Comparison of ENCODE assay signal across 18 cellular contexts in the genomic region with DNA sequence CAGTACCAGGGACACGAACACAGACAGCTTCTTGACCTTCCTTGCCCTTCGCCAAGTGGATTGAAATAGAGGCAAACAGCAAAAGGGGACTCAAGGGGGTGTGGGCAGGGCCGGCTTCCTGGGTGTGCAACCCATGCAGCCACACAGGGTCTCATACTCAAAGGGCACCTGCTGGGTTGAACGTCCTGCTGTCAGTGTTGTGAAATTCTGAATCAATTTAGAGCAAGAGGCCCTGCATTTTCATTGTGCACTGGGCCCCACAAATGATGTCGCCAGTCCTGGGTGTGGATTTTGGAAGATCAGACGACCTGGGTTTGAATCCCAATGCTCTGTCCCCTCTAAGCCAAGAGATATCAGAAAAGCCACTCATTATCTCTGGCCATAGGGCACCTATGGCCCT.
"Had no signal": no experiment of that assay in that cellular context is flagged by ENCODE, and none has a peak within 500 bp of the region (broad histone marks: within the 10 kb centered on the region; RNA-seq: fewer than 3 reads in every experiment).

No MANE protein-coding gene starts in this region.

- H3K27ac ChIP-seq: brain microvascular endothelial cell, dorsolateral prefrontal cortex, foreskin keratinocyte, thyroid gland, vagina had no signal

- H3K27ac Mint-ChIP-seq: activated naive CD8-positive, alpha-beta T cell; activated T-cell treated with anti-CD3 and anti-CD28 coated beads, Interleukin-2, amount 50 U/mL, for 24 hours; naive thymus-derived CD8-positive, alpha-beta T cell; progenitor cell of endocrine pancreas; T-helper 17 cell had no signal

- H3K4me1 ChIP-seq: foreskin keratinocyte, thyroid gland had no signal

- H3K27me3 ChIP-seq: foreskin keratinocyte, thyroid gland, vagina had no signal

- H3K9me3 ChIP-seq: mucosa of descending colon, thyroid gland, vagina had no signal

- H3K4me1 Mint-ChIP-seq: naive thymus-derived CD8-positive, alpha-beta T cell had no signal

- H3K4me3 ChIP-seq: dorsolateral prefrontal cortex, mucosa of descending colon, thyroid gland, vagina had no signal

- DNase-seq: activated CD4-positive, alpha-beta T cell treated with anti-CD3 and anti-CD28 coated beads, Interleukin-2, amount 50 U/mL, for 4 hours; activated effector memory CD4-positive, alpha-beta T cell treated with anti-CD3 and anti-CD28 coated beads, Interleukin-2, amount 50 U/mL, for 16 hours; activated T-cell treated with anti-CD3 and anti-CD28 coated beads, Interleukin-2, amount 50 U/mL, for 24 hours; amygdala; brain microvascular endothelial cell; dorsolateral prefrontal cortex; foreskin keratinocyte; mucosa of descending colon; naive thymus-derived CD8-positive, alpha-beta T cell; nucleus accumbens; stimulated activated CD4-positive, alpha-beta T cell treated with anti-CD3 and anti-CD28 coated beads, Interleukin-4, amount 100 ng/mL, for 24 hours; stimulated activated naive CD8-positive, alpha-beta T cell treated with anti-CD3 and anti-CD28 coated beads, Interleukin-15, amount 100 ng/mL, for 72 hours; T-helper 17 cell had no signal

- H3K36me3 Mint-ChIP-seq: activated naive CD8-positive, alpha-beta T cell; naive thymus-derived CD8-positive, alpha-beta T cell had no signal

- H3K36me3 ChIP-seq: brain microvascular endothelial cell, thyroid gland, vagina had no signal

- ATAC-seq: activated CD4-positive, CD25-positive, alpha-beta regulatory T cell treated with anti-CD3 and anti-CD28 coated beads, Interleukin-2, amount 50 U/mL, for 24 hours; foreskin keratinocyte; naive thymus-derived CD8-positive, alpha-beta T cell; stimulated activated naive CD8-positive, alpha-beta T cell treated with anti-CD3 and anti-CD28 coated beads, Interleukin-15, amount 100 ng/mL, for 72 hours; T-helper 17 cell had no signal

- H3K9me3 Mint-ChIP-seq: activated T-cell treated with anti-CD3 and anti-CD28 coated beads, Interleukin-2, amount 50 U/mL, for 24 hours; naive thymus-derived CD8-positive, alpha-beta T cell; stimulated activated naive CD8-positive, alpha-beta T cell treated with anti-CD3 and anti-CD28 coated beads, Interleukin-15, amount 100 ng/mL, for 72 hours had no signal

- H3K4me3 Mint-ChIP-seq: activated naive CD8-positive, alpha-beta T cell; activated T-cell treated with anti-CD3 and anti-CD28 coated beads, Interleukin-2, amount 50 U/mL, for 24 hours; naive thymus-derived CD8-positive, alpha-beta T cell; stimulated activated naive CD8-positive, alpha-beta T cell treated with anti-CD3 and anti-CD28 coated beads, Interleukin-15, amount 100 ng/mL, for 72 hours; T-helper 17 cell had no signal
